Comparison of ENCODE assay signal across 1 cellular context in the genomic region with DNA sequence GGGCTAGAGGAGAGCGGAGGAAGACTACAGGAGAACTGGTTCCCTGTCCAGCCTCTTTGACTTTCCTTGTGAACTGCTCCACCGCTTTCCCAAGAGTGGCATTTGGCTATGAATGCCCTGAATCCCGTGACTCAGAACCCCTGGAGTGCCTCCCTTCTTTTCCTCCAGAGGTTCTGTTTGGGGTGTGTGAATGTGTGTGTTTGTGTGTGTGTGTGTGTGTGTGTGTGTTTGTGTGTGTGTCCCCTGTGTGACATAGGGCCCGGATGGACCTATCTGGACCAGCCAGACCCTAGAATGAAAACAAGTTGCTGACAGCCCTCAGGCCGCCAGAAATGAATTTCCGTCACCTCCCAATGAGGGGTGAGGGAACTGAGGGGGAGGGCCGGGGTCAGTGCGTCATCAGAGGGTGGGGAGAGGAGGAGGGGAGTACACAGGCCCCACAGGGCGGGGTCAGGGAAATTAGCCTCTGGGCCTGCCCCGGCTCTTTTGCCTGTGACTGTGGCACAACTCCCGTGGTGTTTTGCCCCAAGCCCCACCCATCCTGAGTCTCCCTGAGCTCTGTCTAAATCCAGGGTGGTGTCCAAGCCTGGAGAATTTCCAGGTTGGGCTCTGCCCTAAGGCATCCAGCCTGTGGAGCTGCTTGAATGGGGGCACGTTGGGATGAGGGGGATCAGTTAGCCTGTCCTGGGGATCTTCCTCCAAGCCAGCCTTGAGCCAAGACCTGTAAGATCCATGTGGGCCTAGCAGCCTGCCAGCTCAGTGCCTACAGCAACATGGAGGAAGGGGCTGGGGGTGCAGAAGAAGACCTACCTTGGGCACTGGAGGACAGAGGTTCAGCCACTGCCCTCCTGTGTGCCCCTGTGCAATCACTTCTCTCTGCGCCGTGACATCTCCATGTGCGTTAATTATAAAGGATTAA.
TF ChIP-seq lines count a peak whose summit lies in the region.

No MANE protein-coding gene starts in this region.

TF ChIP-seq in K562, 482 proteins besides CTCF, POLR2A, EP300 and RAD21 (continued from another document and continues in another):
- TF ChIP-seq, protein P1, sequence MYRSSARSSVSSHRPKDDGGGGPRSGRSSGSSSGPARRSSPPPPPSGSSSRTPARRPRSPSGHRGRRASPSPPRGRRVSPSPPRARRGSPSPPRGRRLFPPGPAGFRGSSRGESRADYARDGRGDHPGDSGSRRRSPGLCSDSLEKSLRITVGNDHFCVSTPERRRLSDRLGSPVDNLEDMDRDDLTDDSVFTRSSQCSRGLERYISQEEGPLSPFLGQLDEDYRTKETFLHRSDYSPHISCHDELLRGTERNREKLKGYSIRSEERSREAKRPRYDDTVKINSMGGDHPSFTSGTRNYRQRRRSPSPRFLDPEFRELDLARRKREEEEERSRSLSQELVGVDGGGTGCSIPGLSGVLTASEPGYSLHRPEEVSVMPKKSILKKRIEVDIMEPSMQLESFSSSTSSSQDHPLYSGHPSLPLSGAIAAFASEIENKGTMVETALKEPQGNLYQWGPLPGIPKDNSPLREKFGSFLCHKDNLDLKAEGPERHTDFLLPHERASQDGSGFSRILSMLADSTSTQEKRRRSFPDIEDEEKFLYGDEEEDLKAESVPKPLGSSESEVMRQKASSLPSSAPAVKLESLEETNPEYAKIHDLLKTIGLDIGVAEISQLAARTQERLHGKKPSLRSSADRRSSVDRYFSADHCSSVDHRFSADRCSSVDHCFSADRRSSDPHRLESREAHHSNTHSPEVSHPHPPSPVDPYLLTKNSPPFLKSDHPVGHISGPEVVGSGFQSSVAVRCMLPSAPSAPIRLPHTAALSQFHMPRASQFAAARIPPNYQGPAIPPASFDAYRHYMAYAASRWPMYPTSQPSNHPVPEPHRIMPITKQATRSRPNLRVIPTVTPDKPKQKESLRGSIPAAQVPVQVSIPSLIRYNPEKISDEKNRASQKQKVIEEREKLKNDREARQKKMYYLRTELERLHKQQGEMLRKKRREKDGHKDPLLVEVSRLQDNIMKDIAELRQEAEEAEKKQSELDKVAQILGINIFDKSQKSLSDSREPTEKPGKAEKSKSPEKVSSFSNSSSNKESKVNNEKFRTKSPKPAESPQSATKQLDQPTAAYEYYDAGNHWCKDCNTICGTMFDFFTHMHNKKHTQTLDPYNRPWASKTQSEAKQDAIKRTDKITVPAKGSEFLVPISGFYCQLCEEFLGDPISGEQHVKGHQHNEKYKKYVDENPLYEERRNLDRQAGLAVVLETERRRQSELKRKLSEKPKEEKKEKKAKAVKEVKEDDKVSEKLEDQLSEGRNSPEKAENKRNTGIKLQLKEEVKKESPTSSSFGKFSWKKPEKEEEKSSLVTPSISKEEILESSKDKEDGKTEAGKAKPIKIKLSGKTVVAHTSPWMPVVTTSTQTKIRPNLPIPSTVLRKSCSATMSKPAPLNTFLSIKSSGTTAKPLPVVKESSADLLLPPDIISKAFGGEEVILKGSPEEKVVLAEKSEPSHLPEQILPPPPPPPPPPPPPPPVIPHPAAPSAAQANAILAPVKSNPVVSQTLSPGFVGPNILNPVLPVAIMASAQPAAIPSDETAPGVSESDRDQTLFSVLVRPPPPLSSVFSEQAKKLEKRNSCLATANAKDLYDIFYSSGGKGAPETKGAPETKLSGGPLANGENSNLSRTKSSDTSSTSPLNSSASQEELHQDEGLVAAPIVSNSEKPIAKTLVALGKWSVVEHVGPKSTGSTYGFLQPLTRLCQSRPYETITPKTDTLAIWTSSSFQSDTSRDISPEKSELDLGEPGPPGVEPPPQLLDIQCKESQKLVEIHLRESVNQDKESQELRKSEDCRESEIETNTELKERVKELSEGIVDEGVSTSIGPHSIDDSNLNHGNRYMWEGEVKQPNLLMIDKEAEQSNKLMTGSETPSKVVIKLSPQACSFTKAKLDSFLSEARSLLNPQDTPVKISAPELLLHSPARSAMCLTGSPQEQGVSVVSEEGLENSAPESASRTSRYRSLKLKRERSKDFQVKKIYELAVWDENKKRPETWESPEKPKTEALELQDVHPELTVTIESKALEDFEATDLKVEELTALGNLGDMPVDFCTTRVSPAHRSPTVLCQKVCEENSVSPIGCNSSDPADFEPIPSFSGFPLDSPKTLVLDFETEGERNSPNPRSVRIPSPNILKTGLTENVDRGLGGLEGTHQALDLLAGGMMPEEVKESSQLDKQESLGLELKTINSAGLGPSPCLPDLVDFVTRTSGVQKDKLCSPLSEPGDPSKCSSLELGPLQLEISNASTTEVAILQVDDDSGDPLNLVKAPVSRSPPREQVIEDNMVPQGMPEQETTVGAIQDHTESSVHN (IDR thresholded peaks at IDR 0.05; ENCODE audit: borderline replicate concordance in 1 of 2, low read depth in 1 of 2): peak in 1 of 2 experiments; percentile 55; a peak in 1 of 4 replicates
- TF ChIP-seq ZNF197 (CRISPR knock-in tag; IDR thresholded peaks at IDR 0.05; ENCODE audit: low read depth): 0 out of 2 replicates have a peak, but pooled peaks have one; percentile 38
- TF ChIP-seq, protein P2, sequence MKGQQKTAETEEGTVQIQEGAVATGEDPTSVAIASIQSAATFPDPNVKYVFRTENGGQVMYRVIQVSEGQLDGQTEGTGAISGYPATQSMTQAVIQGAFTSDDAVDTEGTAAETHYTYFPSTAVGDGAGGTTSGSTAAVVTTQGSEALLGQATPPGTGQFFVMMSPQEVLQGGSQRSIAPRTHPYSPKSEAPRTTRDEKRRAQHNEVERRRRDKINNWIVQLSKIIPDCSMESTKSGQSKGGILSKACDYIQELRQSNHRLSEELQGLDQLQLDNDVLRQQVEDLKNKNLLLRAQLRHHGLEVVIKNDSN (CRISPR knock-in tag; IDR thresholded peaks at IDR 0.05): no peak; the same call in 1 of the 2 replicates
- TF ChIP-seq HDAC2 (IDR thresholded peaks at IDR 0.05): peak; percentile 92
- peak; percentile 48; the same call in 1 of the 2 replicates for TF ChIP-seq MTA3 (IDR thresholded peaks at IDR 0.05; ENCODE audit: borderline replicate concordance)
- no peak for TF ChIP-seq ZNF146 (CRISPR knock-in tag; IDR thresholded peaks at IDR 0.05; ENCODE audit: unreplicated experiment)
- TF ChIP-seq CBFB (CRISPR knock-in tag; IDR thresholded peaks at IDR 0.05): peak; percentile 37; the same call in 1 of the 2 replicates
- peak; percentile 67; the same call in 1 of the 2 replicates for TF ChIP-seq TRIM28 (IDR thresholded peaks at IDR 0.05)
- TF ChIP-seq, protein P3, sequence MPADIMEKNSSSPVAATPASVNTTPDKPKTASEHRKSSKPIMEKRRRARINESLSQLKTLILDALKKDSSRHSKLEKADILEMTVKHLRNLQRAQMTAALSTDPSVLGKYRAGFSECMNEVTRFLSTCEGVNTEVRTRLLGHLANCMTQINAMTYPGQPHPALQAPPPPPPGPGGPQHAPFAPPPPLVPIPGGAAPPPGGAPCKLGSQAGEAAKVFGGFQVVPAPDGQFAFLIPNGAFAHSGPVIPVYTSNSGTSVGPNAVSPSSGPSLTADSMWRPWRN (IDR thresholded peaks at IDR 0.05; ENCODE audit: low read depth): peak; percentile 80; the same call in 1 of the 2 replicates
- no peak for TF ChIP-seq NCOA6 (IDR thresholded peaks at IDR 0.05)
- TF ChIP-seq FOXM1 (IDR thresholded peaks at IDR 0.05; ENCODE audit: low read depth): peak; percentile 62
- no peak for TF ChIP-seq FOXM1 (CRISPR knock-in tag; IDR thresholded peaks at IDR 0.05; ENCODE audit: low read depth)
- TF ChIP-seq TAF1 (IDR thresholded peaks at IDR 0.05; ENCODE audit: control insufficient read depth, extremely low read depth, insufficient read depth, low read length, severe bottlenecking): peak; percentile 16
- TF ChIP-seq, protein P4, sequence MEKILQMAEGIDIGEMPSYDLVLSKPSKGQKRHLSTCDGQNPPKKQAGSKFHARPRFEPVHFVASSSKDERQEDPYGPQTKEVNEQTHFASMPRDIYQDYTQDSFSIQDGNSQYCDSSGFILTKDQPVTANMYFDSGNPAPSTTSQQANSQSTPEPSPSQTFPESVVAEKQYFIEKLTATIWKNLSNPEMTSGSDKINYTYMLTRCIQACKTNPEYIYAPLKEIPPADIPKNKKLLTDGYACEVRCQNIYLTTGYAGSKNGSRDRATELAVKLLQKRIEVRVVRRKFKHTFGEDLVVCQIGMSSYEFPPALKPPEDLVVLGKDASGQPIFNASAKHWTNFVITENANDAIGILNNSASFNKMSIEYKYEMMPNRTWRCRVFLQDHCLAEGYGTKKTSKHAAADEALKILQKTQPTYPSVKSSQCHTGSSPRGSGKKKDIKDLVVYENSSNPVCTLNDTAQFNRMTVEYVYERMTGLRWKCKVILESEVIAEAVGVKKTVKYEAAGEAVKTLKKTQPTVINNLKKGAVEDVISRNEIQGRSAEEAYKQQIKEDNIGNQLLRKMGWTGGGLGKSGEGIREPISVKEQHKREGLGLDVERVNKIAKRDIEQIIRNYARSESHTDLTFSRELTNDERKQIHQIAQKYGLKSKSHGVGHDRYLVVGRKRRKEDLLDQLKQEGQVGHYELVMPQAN (IDR thresholded peaks at IDR 0.05; ENCODE audit: borderline replicate concordance): peak; percentile 69; the same call in 1 of the 2 replicates
- TF ChIP-seq MYC (IDR thresholded peaks at IDR 0.05; ENCODE audit: low read depth, low read length): peak; percentile 53; the same call in 1 of the 2 replicates
- 0 out of 2 replicates have a peak, but pooled peaks have one; percentile 19 for TF ChIP-seq MYC (CRISPR knock-in tag; IDR thresholded peaks at IDR 0.05; ENCODE audit: borderline replicate concordance, low read depth)
- TF ChIP-seq, protein P5, sequence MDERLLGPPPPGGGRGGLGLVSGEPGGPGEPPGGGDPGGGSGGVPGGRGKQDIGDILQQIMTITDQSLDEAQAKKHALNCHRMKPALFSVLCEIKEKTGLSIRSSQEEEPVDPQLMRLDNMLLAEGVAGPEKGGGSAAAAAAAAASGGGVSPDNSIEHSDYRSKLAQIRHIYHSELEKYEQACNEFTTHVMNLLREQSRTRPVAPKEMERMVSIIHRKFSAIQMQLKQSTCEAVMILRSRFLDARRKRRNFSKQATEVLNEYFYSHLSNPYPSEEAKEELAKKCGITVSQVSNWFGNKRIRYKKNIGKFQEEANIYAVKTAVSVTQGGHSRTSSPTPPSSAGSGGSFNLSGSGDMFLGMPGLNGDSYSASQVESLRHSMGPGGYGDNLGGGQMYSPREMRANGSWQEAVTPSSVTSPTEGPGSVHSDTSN (CRISPR knock-in tag; IDR thresholded peaks at IDR 0.05; ENCODE audit: low read depth): no peak
- TF ChIP-seq, protein P5 (tag; conservative IDR thresholded peaks at IDR 0.05; ENCODE audit: low read depth): peak; percentile 93
- TF ChIP-seq, protein P6, sequence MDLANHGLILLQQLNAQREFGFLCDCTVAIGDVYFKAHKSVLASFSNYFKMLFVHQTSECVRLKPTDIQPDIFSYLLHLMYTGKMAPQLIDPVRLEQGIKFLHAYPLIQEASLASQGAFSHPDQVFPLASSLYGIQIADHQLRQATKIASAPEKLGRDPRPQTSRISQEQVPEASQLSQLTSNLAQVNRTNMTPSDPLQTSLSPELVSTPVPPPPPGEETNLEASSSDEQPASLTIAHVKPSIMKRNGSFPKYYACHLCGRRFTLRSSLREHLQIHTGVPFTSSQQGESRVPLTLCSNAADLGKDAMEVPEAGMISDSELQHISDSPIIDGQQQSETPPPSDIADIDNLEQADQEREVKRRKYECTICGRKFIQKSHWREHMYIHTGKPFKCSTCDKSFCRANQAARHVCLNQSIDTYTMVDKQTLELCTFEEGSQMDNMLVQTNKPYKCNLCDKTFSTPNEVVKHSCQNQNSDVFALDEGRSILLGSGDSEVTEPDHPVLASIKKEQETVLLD (IDR thresholded peaks at IDR 0.05): peak; percentile 67; the same call in 1 of the 2 replicates
- TF ChIP-seq, protein P7, sequence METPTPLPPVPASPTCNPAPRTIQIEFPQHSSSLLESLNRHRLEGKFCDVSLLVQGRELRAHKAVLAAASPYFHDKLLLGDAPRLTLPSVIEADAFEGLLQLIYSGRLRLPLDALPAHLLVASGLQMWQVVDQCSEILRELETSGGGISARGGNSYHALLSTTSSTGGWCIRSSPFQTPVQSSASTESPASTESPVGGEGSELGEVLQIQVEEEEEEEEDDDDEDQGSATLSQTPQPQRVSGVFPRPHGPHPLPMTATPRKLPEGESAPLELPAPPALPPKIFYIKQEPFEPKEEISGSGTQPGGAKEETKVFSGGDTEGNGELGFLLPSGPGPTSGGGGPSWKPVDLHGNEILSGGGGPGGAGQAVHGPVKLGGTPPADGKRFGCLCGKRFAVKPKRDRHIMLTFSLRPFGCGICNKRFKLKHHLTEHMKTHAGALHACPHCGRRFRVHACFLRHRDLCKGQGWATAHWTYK (CRISPR knock-in tag; IDR thresholded peaks at IDR 0.05): peak; percentile 27; the same call in 1 of the 2 replicates
- TF ChIP-seq, protein P8, sequence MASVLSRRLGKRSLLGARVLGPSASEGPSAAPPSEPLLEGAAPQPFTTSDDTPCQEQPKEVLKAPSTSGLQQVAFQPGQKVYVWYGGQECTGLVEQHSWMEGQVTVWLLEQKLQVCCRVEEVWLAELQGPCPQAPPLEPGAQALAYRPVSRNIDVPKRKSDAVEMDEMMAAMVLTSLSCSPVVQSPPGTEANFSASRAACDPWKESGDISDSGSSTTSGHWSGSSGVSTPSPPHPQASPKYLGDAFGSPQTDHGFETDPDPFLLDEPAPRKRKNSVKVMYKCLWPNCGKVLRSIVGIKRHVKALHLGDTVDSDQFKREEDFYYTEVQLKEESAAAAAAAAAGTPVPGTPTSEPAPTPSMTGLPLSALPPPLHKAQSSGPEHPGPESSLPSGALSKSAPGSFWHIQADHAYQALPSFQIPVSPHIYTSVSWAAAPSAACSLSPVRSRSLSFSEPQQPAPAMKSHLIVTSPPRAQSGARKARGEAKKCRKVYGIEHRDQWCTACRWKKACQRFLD (CRISPR knock-in tag; IDR thresholded peaks at IDR 0.05): peak; percentile 79; the same call in 1 of the 2 replicates
- TF ChIP-seq EGR1 (conservative IDR thresholded peaks at IDR 0.05): peak; percentile 83
- TF ChIP-seq, protein P9, sequence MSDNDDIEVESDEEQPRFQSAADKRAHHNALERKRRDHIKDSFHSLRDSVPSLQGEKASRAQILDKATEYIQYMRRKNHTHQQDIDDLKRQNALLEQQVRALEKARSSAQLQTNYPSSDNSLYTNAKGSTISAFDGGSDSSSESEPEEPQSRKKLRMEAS (CRISPR knock-in tag; IDR thresholded peaks at IDR 0.05): peak; percentile 39
- TF ChIP-seq ZFP36 (IDR thresholded peaks at IDR 0.05; ENCODE audit: low read depth, low read length, partially characterized antibody): peak; percentile 66
- TF ChIP-seq, protein P10, sequence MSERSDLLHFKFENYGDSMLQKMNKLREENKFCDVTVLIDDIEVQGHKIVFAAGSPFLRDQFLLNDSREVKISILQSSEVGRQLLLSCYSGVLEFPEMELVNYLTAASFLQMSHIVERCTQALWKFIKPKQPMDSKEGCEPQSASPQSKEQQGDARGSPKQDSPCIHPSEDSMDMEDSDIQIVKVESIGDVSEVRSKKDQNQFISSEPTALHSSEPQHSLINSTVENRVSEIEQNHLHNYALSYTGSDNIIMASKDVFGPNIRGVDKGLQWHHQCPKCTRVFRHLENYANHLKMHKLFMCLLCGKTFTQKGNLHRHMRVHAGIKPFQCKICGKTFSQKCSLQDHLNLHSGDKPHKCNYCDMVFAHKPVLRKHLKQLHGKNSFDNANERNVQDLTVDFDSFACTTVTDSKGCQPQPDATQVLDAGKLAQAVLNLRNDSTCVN (CRISPR knock-in tag; IDR thresholded peaks at IDR 0.05): peak; percentile 97
- TF ChIP-seq CTBP1 (IDR thresholded peaks at IDR 0.05; ENCODE audit: borderline replicate concordance): peak; percentile 27; the same call in 1 of the 2 replicates
- no peak for TF ChIP-seq COPS2 (conservative IDR thresholded peaks at IDR 0.05)
- TF ChIP-seq IFI16 (CRISPR knock-in tag; IDR thresholded peaks at IDR 0.05): no peak
- 0 out of 2 replicates have a peak, but pooled peaks have one; percentile 31 for TF ChIP-seq MAFG (tag; conservative IDR thresholded peaks at IDR 0.05)
